ENCODE assay signal across 8 cellular contexts in genomic region chr14:24094839-24095195, GRCh38. TPM values are rescaled to one million over a fixed set of nuclear protein-coding genes. Genes with fewer than 3 reads are reported as not detected.
A peak's percentile ranks its signal among the peaks of the same experiment; 100 is the strongest.
DNase-seq lines count a peak whose midpoint lies in the region; ATAC-seq and TF ChIP-seq lines count a peak whose summit lies in the region.

No MANE protein-coding gene starts in this region.

- H3K9ac ChIP-seq in rectal smooth muscle tissue (ENCODE audit: low read length), result peak overlapping the region; percentile 69

- CTCF ChIA-PET in HEK293T (lab: Yijun Ruan, JAX), result interaction anchor here (2.0 to 8.4 kb wide), 3 partner anchors 13 to 66 kb away, joined by 5 to 153 read pairs (median 28); partner anchors contain the start of gene IRF9

- H3K27me3 ChIP-seq in rectal smooth muscle tissue (ENCODE audit: control insufficient read depth, insufficient read depth, low read length), result no peaks in the 10 kb centered on the region

- H3K36me3 ChIP-seq in rectal smooth muscle tissue (ENCODE audit: control insufficient read depth, insufficient read depth, low read length), result peaks cover 5% of the 10 kb centered on the region

- no peak for TF ChIP-seq CTCF in fibroblast of mammary gland (conservative IDR thresholded peaks at IDR 0.05; ENCODE audit: control insufficient read depth, insufficient read depth, low read depth, low read length)

- peak overlapping the region; percentile 86 for H3K27ac ChIP-seq in rectal smooth muscle tissue (ENCODE audit: low read depth, low read length)

- ATAC-seq in left lobe of liver, result no peak

- H3K4me3 ChIP-seq in fibroblast of mammary gland (ENCODE audit: control insufficient read depth, low read depth, low read length), result peak overlapping the region; percentile 74
- H3K4me3 ChIP-seq in rectal smooth muscle tissue (ENCODE audit: low read length), result peak overlapping the region; percentile 69

- peaks cover 3% of the 10 kb centered on the region for H3K4me1 ChIP-seq in rectal smooth muscle tissue (ENCODE audit: control insufficient read depth, insufficient read depth, low read length)

- peak; percentile 18 for DNase-seq in activated CD4-positive, alpha-beta T cell treated with anti-CD3 and anti-CD28 coated beads for 48 hours
- DNase-seq in activated CD4-positive, alpha-beta T cell treated with anti-CD3 and anti-CD28 coated beads for 4 hours, result no peak
- DNase-seq in UCSD-AML1 (lab: John Stamatoyannopoulos, UW; ENCODE audit: unreplicated experiment) (peak; percentile 57), fibroblast of mammary gland (ENCODE audit: low read depth) (no peak), HEK293T (ENCODE audit: extremely low spot score) (no peak), left lobe of liver (ENCODE audit: low spot score) (no peak)
- no peak for DNase-seq in NK-92 treated with Interleukin-12 subunit alpha and Interleukin-12 subunit beta, amount 100 ng/mL, for 24 hours (lab: John Stamatoyannopoulos, UW)

- POLR2A ChIA-PET in HEK293T (lab: Yijun Ruan, JAX), result interaction anchor here (0.6 to 8.8 kb wide), 24 partner anchors 10 to 347 kb away, joined by 3 to 162 read pairs (median 6); partner anchors contain the start of genes CARMIL3, DCAF11, EMC9 and IRF9

TF ChIP-seq in HEK293T, 16 proteins besides CTCF, POLR2A, EP300 and RAD21:
- TF ChIP-seq BHLHE40 (IDR thresholded peaks at IDR 0.05; ENCODE audit: borderline replicate concordance) (no peak), ZNF384 (IDR thresholded peaks at IDR 0.05) (no peak), ARNT (IDR thresholded peaks at IDR 0.05) (no peak), CTBP1 (IDR thresholded peaks at IDR 0.05; ENCODE audit: borderline replicate concordance) (no peak), FOXM1 (IDR thresholded peaks at IDR 0.05; ENCODE audit: borderline replicate concordance) (no peak), PKNOX1 (IDR thresholded peaks at IDR 0.05) (no peak), LEF1 (IDR thresholded peaks at IDR 0.05; ENCODE audit: borderline replicate concordance) (no peak), SP1 (IDR thresholded peaks at IDR 0.05) (no peak), FOXA1 (IDR thresholded peaks at IDR 0.05) (no peak), SUZ12 (IDR thresholded peaks at IDR 0.05) (no peak)

RNA-seq across cellular contexts. Expression of gene PCK2, which starts 0.7 kb away (rescaled TPM):
- 590 TPM for total RNA-seq in left lobe of liver

RNA-seq across cellular contexts. Expression of gene DCAF11, which starts 19.8 kb away (rescaled TPM):
- total RNA-seq in left lobe of liver, result 212 TPM

RNA-seq across cellular contexts. Expression of gene NRL, which starts 19.9 kb away (rescaled TPM):
- total RNA-seq in left lobe of liver, result 3.5 TPM

RNA-seq across cellular contexts. Expression of gene CPNE6, which starts 23.5 kb away (rescaled TPM):
- total RNA-seq in left lobe of liver, result 0.40 TPM

RNA-seq across cellular contexts. Expression of gene FITM1, which starts 35.6 kb away (rescaled TPM):
- 34.9 TPM for total RNA-seq in left lobe of liver

Comparison
In these comparisons a context has a peak if more than half of its experiments do, and no peak if none do; other contexts are left out.
1. DNase-seq: peak in activated CD4-positive, alpha-beta T cell treated with anti-CD3 and anti-CD28 coated beads for 48 hours (single experiment) and UCSD-AML1 (single experiment); none in activated CD4-positive, alpha-beta T cell treated with anti-CD3 and anti-CD28 coated beads for 4 hours (0 of 2), fibroblast of mammary gland (single experiment), HEK293T (single experiment), NK-92 treated with Interleukin-12 subunit alpha and Interleukin-12 subunit beta, amount 100 ng/mL, for 24 hours (single experiment) and left lobe of liver (single experiment).